20 cellular contexts compared by ENCODE assay signal in genomic region chr7:184768-185264, GRCh38. TPM values are rescaled to one million over a fixed set of nuclear protein-coding genes. Genes with fewer than 3 reads are reported as not detected.
A peak's percentile ranks its signal among the peaks of the same experiment; 100 is the strongest.
DNase-seq lines count a peak whose midpoint lies in the region; ATAC-seq and TF ChIP-seq lines count a peak whose summit lies in the region.
"Had no signal": no experiment of that assay in that cellular context is flagged by ENCODE, and none has a peak within 500 bp of the region (broad histone marks: within the 10 kb centered on the region; RNA-seq: fewer than 3 reads in every experiment).

No MANE protein-coding gene starts in this region.

- no peak overlapping the region for H3K4me2 ChIP-seq in neuronal stem cell (ENCODE audit: insufficient read depth, low read length, poor library complexity, severe bottlenecking)

- no peak overlapping the region for H2BK120ac ChIP-seq in neuronal stem cell (ENCODE audit: low read depth, low read length)

- H3K36me3 ChIP-seq in neuronal stem cell (replicated peaks in 1 of 2; ENCODE audit: control insufficient read depth in 2 of 2, insufficient read depth in 2 of 2, low read length in 2 of 2): no peaks in the 10 kb centered on the region
- H3K36me3 ChIP-seq in vagina: no peaks in the 10 kb centered on the region
- H3K36me3 ChIP-seq: tibial nerve had no signal

- H2AK5ac ChIP-seq in neuronal stem cell (ENCODE audit: low read depth, low read length): peak overlapping the region; percentile 36

- H4K8ac ChIP-seq in neuronal stem cell (ENCODE audit: low read depth, low read length): no peak overlapping the region

- H3K4me3 ChIP-seq in fibroblast of the aortic adventitia (ENCODE audit: low read depth, low read length): no peak overlapping the region
- H3K4me3 ChIP-seq in neuronal stem cell (ENCODE audit: low read length in 2 of 2): no peak overlapping the region
- H3K4me3 ChIP-seq in vagina: no peak overlapping the region
- H3K4me3 ChIP-seq: tibial nerve had no signal

- peak; percentile 65 for DNase-seq in M059J (ENCODE audit: low read depth)
- peak; percentile 72 for DNase-seq in fibroblast of the aortic adventitia (ENCODE audit: low read depth)
- DNase-seq in neuronal stem cell (ENCODE audit: low spot score): no peak
- no peak for DNase-seq in vagina (ENCODE audit: extremely low spot score in 2 of 2)
- no peak for DNase-seq in GM10266 (ENCODE audit: extremely low spot score)
- DNase-seq: activated naive CD8-positive, alpha-beta T cell treated with anti-CD3 and anti-CD28 coated beads, Interleukin-2, amount 10 ng/mL, durations not matched to agents 7 days and 5 days; Caco-2; hypothalamus; islet precursor cell; mammary epithelial cell; naive thymus-derived CD4-positive, alpha-beta T cell; NCI-H1417; NCI-H524 treated with DMSO at 0.1 percent for 48 hours; small intestine; stimulated activated CD4-positive, alpha-beta T cell treated with anti-CD3 and anti-CD28 coated beads, Interleukin-4, amount 100 ng/mL, for 24 hours had no signal

- intact Hi-C loops in vagina (cut with DNase I): no loop called here

- H3K27ac ChIP-seq in neuronal stem cell (replicated peaks; ENCODE audit: low read length): no peak overlapping the region
- peak overlapping the region; percentile 52 for H3K27ac ChIP-seq in vagina
- H3K27ac ChIP-seq: RWPE1, tibial nerve had no signal

- no peak overlapping the region for H3K23ac ChIP-seq in neuronal stem cell (ENCODE audit: low read depth, low read length, poor library complexity)

- no peak overlapping the region for H2BK5ac ChIP-seq in neuronal stem cell (ENCODE audit: low read length)

- H3K27me3 ChIP-seq in neuronal stem cell (ENCODE audit: control insufficient read depth in 3 of 3, insufficient read depth in 3 of 3, low read depth in 1 of 3, low read length in 3 of 3) (peaks cover 0 to 74% (median 0%) of the 10 kb centered on the region in 3 experiments), vagina (no peaks in the 10 kb centered on the region)
- H3K27me3 ChIP-seq: tibial nerve had no signal

- H2AFZ ChIP-seq in neuronal stem cell (ENCODE audit: low read length): no peak overlapping the region

- ATAC-seq in HG02798 (IDR thresholded peaks at IDR 0.05; ENCODE audit: poor library complexity, unreplicated experiment): no peak
- ATAC-seq in HG03378 (IDR thresholded peaks at IDR 0.05; ENCODE audit: unreplicated experiment): no peak
- ATAC-seq: HCT116; naive thymus-derived CD4-positive, alpha-beta T cell had no signal

- H2BK12ac ChIP-seq in neuronal stem cell (ENCODE audit: low read length): no peak overlapping the region

- H3K9me3 ChIP-seq in neuronal stem cell (replicated peaks in 1 of 2; ENCODE audit: control insufficient read depth in 2 of 2, insufficient read depth in 1 of 2, low read depth in 1 of 2, low read length in 2 of 2): no peaks in the 10 kb centered on the region
- H3K9me3 ChIP-seq in vagina: no peaks in the 10 kb centered on the region
- H3K9me3 ChIP-seq: Caco-2 had no signal

- H2BK15ac ChIP-seq in neuronal stem cell (ENCODE audit: low read length): no peak overlapping the region

- WGBS in neuronal stem cell (ENCODE audit: extremely low coverage in 2 of 2, insufficient read length in 2 of 2, insufficient replicate concordance in 1 of 2), 2 donors: no CpG with 5 or more reads among the region's 20 CpGs

- H3K18ac ChIP-seq in neuronal stem cell (ENCODE audit: low read length): peak overlapping the region; percentile 78

- no peaks in the 10 kb centered on the region for H3K4me1 ChIP-seq in neuronal stem cell (ENCODE audit: control insufficient read depth in 2 of 2, insufficient read depth in 1 of 2, low read depth in 1 of 2, low read length in 2 of 2)
- peaks cover 10% of the 10 kb centered on the region for H3K4me1 ChIP-seq in vagina
- H3K4me1 ChIP-seq: Caco-2 had no signal

- H3K79me1 ChIP-seq in neuronal stem cell (ENCODE audit: low read depth, low read length): peaks cover 3% of the 10 kb centered on the region

- TF ChIP-seq CTCF in fibroblast of the aortic adventitia (IDR thresholded peaks at IDR 0.05; ENCODE audit: insufficient read depth, low read length): no peak
- TF ChIP-seq CTCF in vagina (IDR thresholded peaks at IDR 0.05): no peak
- TF ChIP-seq CTCF in GM10266 (IDR thresholded peaks at IDR 0.05; ENCODE audit: control insufficient read depth, insufficient read depth, low read depth, missing control alignments): no peak

- no peak overlapping the region for H3K9ac ChIP-seq in neuronal stem cell (ENCODE audit: low read depth, low read length, poor library complexity)

- H3K14ac ChIP-seq in neuronal stem cell (ENCODE audit: low read length): peak overlapping the region; percentile 41

- H4K91ac ChIP-seq in neuronal stem cell (ENCODE audit: low read depth, low read length, poor library complexity): no peak overlapping the region

- no peak for TF ChIP-seq POLR2A in vagina (IDR thresholded peaks at IDR 0.05)

- H3K4ac ChIP-seq in neuronal stem cell (ENCODE audit: low read length): no peak overlapping the region

RNA-seq across cellular contexts. Expression of gene FAM20C, which starts 7.6 kb away (rescaled TPM):
- 143 and 300 TPM in 2 replicates for total RNA-seq in M059J (2014; rRNA removed; shearing (Covaris generic))
- total RNA-seq in fibroblast of the aortic adventitia (ENCODE audit: low replicate concordance): 18.2 and 55.5 TPM in 2 replicates
- 7.3 TPM for polyA plus RNA-seq in neuronal stem cell (2013, experiment 1 of 2)
- polyA plus RNA-seq in neuronal stem cell (2013, experiment 2 of 2): 7.3 TPM
- 22.1 TPM for total RNA-seq in vagina
- polyA plus RNA-seq: naive thymus-derived CD4-positive, alpha-beta T cell had no signal

Comparison
In these comparisons a context has a peak if more than half of its experiments do, and no peak if none do; other contexts are left out.
1. DNase-seq: peak in M059J (single experiment) and fibroblast of the aortic adventitia (single experiment); none in neuronal stem cell (single experiment), vagina (0 of 2) and GM10266 (single experiment).